1 cellular context compared by ENCODE assay signal in the genomic region with DNA sequence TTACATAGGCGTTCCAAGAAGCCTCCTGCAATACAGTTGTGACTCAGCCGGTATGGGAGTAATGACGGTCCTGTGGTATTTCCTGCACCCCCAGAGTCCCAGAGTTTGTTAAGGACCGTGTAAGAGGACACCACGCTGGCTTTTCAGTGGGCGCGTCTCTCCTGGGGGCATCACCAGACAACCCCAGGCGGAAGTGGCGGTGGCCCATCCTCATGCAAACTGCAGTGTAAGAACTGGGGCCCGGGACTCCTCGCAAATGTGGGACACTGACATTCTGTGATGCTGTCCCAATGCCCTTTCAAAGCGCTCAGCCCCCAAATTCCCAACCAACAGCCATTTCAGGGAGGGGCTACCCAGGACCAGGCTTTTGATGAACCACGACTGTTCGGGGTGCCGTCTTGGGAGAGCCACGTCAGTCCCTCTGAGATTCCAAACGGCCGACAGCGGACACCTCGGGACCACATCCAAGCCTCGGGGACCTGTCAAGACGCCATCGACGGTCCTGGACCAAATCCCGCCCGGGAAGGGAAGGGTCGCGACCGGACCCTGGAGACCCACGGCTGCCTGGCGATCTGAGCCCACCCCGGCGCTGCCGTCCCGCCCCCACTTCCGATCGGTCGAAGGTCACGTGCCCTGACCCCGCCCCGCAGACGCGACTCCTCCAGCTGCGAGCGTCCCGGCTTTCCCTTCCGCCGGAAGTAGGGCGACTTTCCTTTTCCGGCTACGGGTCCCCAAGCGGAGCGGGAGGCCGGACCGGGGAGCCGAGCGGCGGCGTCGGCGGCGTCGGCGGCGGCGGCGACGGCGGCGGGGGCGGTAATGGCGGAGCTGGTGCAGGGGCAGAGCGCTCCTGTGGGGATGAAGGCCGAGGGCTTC.
TF ChIP-seq lines count a peak whose summit lies in the region.

A gene with protein sequence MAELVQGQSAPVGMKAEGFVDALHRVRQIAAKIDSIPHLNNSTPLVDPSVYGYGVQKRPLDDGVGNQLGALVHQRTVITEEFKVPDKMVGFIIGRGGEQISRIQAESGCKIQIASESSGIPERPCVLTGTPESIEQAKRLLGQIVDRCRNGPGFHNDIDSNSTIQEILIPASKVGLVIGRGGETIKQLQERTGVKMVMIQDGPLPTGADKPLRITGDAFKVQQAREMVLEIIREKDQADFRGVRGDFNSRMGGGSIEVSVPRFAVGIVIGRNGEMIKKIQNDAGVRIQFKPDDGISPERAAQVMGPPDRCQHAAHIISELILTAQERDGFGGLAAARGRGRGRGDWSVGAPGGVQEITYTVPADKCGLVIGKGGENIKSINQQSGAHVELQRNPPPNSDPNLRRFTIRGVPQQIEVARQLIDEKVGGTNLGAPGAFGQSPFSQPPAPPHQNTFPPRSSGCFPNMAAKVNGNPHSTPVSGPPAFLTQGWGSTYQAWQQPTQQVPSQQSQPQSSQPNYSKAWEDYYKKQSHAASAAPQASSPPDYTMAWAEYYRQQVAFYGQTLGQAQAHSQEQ (plus strand): TSS at position 713 of the 873 bp plus-strand sequence. CDS start 104 bp downstream, at position 817.

TF ChIP-seq in HepG2, 621 proteins besides CTCF, POLR2A, EP300 and RAD21 (continued from another document and continues in another):
- TF ChIP-seq, protein P1, sequence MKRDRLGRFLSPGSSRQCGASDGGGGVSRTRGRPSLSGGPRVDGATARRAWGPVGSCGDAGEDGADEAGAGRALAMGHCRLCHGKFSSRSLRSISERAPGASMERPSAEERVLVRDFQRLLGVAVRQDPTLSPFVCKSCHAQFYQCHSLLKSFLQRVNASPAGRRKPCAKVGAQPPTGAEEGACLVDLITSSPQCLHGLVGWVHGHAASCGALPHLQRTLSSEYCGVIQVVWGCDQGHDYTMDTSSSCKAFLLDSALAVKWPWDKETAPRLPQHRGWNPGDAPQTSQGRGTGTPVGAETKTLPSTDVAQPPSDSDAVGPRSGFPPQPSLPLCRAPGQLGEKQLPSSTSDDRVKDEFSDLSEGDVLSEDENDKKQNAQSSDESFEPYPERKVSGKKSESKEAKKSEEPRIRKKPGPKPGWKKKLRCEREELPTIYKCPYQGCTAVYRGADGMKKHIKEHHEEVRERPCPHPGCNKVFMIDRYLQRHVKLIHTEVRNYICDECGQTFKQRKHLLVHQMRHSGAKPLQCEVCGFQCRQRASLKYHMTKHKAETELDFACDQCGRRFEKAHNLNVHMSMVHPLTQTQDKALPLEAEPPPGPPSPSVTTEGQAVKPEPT (CRISPR knock-in tag; IDR thresholded peaks at IDR 0.05; ENCODE audit: low read depth) = no peak
- TF ChIP-seq, protein P2, sequence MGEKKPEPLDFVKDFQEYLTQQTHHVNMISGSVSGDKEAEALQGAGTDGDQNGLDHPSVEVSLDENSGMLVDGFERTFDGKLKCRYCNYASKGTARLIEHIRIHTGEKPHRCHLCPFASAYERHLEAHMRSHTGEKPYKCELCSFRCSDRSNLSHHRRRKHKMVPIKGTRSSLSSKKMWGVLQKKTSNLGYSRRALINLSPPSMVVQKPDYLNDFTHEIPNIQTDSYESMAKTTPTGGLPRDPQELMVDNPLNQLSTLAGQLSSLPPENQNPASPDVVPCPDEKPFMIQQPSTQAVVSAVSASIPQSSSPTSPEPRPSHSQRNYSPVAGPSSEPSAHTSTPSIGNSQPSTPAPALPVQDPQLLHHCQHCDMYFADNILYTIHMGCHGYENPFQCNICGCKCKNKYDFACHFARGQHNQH (CRISPR knock-in tag; IDR thresholded peaks at IDR 0.05) = peak; percentile 57; the same call in 1 of the 2 replicates
- TF ChIP-seq ZFP36L2 (CRISPR knock-in tag; IDR thresholded peaks at IDR 0.05) = 0 out of 2 replicates have a peak, but pooled peaks have one; percentile 31
- TF ChIP-seq ARNTL (CRISPR knock-in tag; IDR thresholded peaks at IDR 0.05) = peak; percentile 79
- TF ChIP-seq, protein P3, sequence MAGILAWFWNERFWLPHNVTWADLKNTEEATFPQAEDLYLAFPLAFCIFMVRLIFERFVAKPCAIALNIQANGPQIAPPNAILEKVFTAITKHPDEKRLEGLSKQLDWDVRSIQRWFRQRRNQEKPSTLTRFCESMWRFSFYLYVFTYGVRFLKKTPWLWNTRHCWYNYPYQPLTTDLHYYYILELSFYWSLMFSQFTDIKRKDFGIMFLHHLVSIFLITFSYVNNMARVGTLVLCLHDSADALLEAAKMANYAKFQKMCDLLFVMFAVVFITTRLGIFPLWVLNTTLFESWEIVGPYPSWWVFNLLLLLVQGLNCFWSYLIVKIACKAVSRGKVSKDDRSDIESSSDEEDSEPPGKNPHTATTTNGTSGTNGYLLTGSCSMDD (CRISPR knock-in tag; IDR thresholded peaks at IDR 0.05) = no peak
- no peak for TF ChIP-seq ADNP (CRISPR knock-in tag; IDR thresholded peaks at IDR 0.05)
- TF ChIP-seq ZNF546 (CRISPR knock-in tag; conservative IDR thresholded peaks at IDR 0.05) = peak; percentile 77
- no peak for TF ChIP-seq FOXK2 (IDR thresholded peaks at IDR 0.05)
- TF ChIP-seq ZNF256 (CRISPR knock-in tag; conservative IDR thresholded peaks at IDR 0.05) = no peak
- TF ChIP-seq, protein P4, sequence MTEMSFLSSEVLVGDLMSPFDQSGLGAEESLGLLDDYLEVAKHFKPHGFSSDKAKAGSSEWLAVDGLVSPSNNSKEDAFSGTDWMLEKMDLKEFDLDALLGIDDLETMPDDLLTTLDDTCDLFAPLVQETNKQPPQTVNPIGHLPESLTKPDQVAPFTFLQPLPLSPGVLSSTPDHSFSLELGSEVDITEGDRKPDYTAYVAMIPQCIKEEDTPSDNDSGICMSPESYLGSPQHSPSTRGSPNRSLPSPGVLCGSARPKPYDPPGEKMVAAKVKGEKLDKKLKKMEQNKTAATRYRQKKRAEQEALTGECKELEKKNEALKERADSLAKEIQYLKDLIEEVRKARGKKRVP (CRISPR knock-in tag; IDR thresholded peaks at IDR 0.05) = 0 out of 4 replicates have a peak, but pooled peaks of 1 of the 2 experiments have one; percentile 12
- TF ChIP-seq, protein P5, sequence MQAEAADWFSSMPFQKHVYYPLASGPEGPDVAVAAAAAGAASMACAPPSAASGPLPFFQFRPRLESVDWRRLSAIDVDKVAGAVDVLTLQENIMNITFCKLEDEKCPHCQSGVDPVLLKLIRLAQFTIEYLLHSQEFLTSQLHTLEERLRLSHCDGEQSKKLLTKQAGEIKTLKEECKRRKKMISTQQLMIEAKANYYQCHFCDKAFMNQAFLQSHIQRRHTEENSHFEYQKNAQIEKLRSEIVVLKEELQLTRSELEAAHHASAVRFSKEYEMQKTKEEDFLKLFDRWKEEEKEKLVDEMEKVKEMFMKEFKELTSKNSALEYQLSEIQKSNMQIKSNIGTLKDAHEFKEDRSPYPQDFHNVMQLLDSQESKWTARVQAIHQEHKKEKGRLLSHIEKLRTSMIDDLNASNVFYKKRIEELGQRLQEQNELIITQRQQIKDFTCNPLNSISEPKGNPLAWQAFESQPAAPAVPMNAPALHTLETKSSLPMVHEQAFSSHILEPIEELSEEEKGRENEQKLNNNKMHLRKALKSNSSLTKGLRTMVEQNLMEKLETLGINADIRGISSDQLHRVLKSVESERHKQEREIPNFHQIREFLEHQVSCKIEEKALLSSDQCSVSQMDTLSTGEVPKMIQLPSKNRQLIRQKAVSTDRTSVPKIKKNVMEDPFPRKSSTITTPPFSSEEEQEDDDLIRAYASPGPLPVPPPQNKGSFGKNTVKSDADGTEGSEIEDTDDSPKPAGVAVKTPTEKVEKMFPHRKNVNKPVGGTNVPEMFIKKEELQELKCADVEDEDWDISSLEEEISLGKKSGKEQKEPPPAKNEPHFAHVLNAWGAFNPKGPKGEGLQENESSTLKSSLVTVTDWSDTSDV (CRISPR knock-in tag; IDR thresholded peaks at IDR 0.05) = 0 out of 2 replicates have a peak, but pooled peaks have one; percentile 55
- TF ChIP-seq, protein P6, sequence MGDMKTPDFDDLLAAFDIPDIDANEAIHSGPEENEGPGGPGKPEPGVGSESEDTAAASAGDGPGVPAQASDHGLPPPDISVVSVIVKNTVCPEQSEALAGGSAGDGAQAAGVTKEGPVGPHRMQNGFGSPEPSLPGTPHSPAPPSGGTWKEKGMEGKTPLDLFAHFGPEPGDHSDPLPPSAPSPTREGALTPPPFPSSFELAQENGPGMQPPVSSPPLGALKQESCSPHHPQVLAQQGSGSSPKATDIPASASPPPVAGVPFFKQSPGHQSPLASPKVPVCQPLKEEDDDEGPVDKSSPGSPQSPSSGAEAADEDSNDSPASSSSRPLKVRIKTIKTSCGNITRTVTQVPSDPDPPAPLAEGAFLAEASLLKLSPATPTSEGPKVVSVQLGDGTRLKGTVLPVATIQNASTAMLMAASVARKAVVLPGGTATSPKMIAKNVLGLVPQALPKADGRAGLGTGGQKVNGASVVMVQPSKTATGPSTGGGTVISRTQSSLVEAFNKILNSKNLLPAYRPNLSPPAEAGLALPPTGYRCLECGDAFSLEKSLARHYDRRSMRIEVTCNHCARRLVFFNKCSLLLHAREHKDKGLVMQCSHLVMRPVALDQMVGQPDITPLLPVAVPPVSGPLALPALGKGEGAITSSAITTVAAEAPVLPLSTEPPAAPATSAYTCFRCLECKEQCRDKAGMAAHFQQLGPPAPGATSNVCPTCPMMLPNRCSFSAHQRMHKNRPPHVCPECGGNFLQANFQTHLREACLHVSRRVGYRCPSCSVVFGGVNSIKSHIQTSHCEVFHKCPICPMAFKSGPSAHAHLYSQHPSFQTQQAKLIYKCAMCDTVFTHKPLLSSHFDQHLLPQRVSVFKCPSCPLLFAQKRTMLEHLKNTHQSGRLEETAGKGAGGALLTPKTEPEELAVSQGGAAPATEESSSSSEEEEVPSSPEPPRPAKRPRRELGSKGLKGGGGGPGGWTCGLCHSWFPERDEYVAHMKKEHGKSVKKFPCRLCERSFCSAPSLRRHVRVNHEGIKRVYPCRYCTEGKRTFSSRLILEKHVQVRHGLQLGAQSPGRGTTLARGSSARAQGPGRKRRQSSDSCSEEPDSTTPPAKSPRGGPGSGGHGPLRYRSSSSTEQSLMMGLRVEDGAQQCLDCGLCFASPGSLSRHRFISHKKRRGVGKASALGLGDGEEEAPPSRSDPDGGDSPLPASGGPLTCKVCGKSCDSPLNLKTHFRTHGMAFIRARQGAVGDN (CRISPR knock-in tag; IDR thresholded peaks at IDR 0.05) = peak; percentile 84
- peak; percentile 42; the same call in 1 of the 2 replicates for TF ChIP-seq SP4 (CRISPR knock-in tag; IDR thresholded peaks at IDR 0.05)
- no peak; the same call in 1 of the 2 replicates for TF ChIP-seq HDAC2 (CRISPR knock-in tag; IDR thresholded peaks at IDR 0.05)
- TF ChIP-seq, protein P7, sequence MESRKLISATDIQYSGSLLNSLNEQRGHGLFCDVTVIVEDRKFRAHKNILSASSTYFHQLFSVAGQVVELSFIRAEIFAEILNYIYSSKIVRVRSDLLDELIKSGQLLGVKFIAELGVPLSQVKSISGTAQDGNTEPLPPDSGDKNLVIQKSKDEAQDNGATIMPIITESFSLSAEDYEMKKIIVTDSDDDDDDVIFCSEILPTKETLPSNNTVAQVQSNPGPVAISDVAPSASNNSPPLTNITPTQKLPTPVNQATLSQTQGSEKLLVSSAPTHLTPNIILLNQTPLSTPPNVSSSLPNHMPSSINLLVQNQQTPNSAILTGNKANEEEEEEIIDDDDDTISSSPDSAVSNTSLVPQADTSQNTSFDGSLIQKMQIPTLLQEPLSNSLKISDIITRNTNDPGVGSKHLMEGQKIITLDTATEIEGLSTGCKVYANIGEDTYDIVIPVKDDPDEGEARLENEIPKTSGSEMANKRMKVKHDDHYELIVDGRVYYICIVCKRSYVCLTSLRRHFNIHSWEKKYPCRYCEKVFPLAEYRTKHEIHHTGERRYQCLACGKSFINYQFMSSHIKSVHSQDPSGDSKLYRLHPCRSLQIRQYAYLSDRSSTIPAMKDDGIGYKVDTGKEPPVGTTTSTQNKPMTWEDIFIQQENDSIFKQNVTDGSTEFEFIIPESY (CRISPR knock-in tag; IDR thresholded peaks at IDR 0.05) = no peak
- TF ChIP-seq PHB2 (IDR thresholded peaks at IDR 0.05; ENCODE audit: partially characterized antibody) = no peak
- TF ChIP-seq, protein P8, sequence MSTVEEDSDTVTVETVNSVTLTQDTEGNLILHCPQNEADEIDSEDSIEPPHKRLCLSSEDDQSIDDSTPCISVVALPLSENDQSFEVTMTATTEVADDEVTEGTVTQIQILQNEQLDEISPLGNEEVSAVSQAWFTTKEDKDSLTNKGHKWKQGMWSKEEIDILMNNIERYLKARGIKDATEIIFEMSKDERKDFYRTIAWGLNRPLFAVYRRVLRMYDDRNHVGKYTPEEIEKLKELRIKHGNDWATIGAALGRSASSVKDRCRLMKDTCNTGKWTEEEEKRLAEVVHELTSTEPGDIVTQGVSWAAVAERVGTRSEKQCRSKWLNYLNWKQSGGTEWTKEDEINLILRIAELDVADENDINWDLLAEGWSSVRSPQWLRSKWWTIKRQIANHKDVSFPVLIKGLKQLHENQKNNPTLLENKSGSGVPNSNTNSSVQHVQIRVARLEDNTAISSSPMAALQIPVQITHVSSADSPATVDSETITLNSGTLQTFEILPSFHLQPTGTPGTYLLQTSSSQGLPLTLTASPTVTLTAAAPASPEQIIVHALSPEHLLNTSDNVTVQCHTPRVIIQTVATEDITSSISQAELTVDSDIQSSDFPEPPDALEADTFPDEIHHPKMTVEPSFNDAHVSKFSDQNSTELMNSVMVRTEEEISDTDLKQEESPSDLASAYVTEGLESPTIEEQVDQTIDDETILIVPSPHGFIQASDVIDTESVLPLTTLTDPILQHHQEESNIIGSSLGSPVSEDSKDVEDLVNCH (CRISPR knock-in tag; IDR thresholded peaks at IDR 0.05) = no peak
- TF ChIP-seq ATF7 (IDR thresholded peaks at IDR 0.05) = no peak
- TF ChIP-seq ATF7 (CRISPR knock-in tag; IDR thresholded peaks at IDR 0.05) = no peak
- TF ChIP-seq MTA1 (CRISPR knock-in tag; IDR thresholded peaks at IDR 0.05; ENCODE audit: borderline replicate concordance) = peak; percentile 85; the same call in 1 of the 2 replicates
- TF ChIP-seq SALL1 (CRISPR knock-in tag; IDR thresholded peaks at IDR 0.05) = peak; percentile 73
- TF ChIP-seq, protein P9, sequence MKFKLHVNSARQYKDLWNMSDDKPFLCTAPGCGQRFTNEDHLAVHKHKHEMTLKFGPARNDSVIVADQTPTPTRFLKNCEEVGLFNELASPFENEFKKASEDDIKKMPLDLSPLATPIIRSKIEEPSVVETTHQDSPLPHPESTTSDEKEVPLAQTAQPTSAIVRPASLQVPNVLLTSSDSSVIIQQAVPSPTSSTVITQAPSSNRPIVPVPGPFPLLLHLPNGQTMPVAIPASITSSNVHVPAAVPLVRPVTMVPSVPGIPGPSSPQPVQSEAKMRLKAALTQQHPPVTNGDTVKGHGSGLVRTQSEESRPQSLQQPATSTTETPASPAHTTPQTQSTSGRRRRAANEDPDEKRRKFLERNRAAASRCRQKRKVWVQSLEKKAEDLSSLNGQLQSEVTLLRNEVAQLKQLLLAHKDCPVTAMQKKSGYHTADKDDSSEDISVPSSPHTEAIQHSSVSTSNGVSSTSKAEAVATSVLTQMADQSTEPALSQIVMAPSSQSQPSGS (CRISPR knock-in tag; IDR thresholded peaks at IDR 0.05) = peak; percentile 68
- TF ChIP-seq ZBTB3 (CRISPR knock-in tag; IDR thresholded peaks at IDR 0.05; ENCODE audit: borderline replicate concordance, low read depth) = no peak
